Comparison of ENCODE assay signal across 20 cellular contexts in genomic region chrX:11446331-11446730, GRCh38.
DNase-seq lines count a peak whose midpoint lies in the region; ATAC-seq and TF ChIP-seq lines count a peak whose summit lies in the region.
"Had no signal": no experiment of that assay in that cellular context is flagged by ENCODE, and none has a peak within 500 bp of the region (broad histone marks: within the 10 kb centered on the region; RNA-seq: fewer than 3 reads in every experiment).

No MANE protein-coding gene starts in this region.

- peaks cover 17% of the 10 kb centered on the region for H3F3A ChIP-seq in SK-N-SH (replicated peaks; ENCODE audit: insufficient read depth)

- no peak overlapping the region for H3K4me3 ChIP-seq in SK-N-SH (ENCODE audit: low read depth in 2 of 2, low read length in 1 of 2)
- no peak overlapping the region for H3K4me3 ChIP-seq in esophagus squamous epithelium
- H3K4me3 ChIP-seq: A549, heart left ventricle, lower lobe of right lung had no signal

- no peak overlapping the region for H3K9ac ChIP-seq in SK-N-SH

- TF ChIP-seq EP300 in SK-N-SH (IDR thresholded peaks at IDR 0.05; ENCODE audit: borderline replicate concordance in 1 of 2, low read depth in 1 of 2, low read length in 1 of 2) = no peak; a peak in 1 of 4 replicates

- H3K27me3 Mint-ChIP-seq in osteocyte (ENCODE audit: unreplicated experiment) = no peaks in the 10 kb centered on the region
- H3K27me3 Mint-ChIP-seq in natural killer cell treated with Interleukin-12 subunit alpha and Interleukin-12 subunit beta and Interleukin-15 and Interleukin-18, amount 100 ng/mL, for 72 hours = peaks cover 0 to 10% of the 10 kb centered on the region in 2 donors
- H3K27me3 Mint-ChIP-seq in nephron progenitor cell (ENCODE audit: low read depth, poor library complexity) = no peaks in the 10 kb centered on the region

- TF ChIP-seq POLR2A in esophagus squamous epithelium (IDR thresholded peaks at IDR 0.05) = no peak

- H3K4me1 ChIP-seq in SK-N-SH (ENCODE audit: control insufficient read depth in 1 of 2, insufficient read depth in 2 of 2, low read depth in 1 of 2, low read length in 1 of 2) = 0 out of 4 replicates have a peak, but pooled peaks cover 0 to 6% of the 10 kb centered on the region in 2 experiments
- peaks cover 0 to 18% (median 0%) of the 10 kb centered on the region in 3 donors for H3K4me1 ChIP-seq in esophagus squamous epithelium
- H3K4me1 ChIP-seq: A549, lower lobe of right lung had no signal

- H3K4me3 Mint-ChIP-seq in osteocyte (ENCODE audit: unreplicated experiment) (no peak overlapping the region), nephron progenitor cell (no peak overlapping the region)
- no peak overlapping the region for H3K4me3 Mint-ChIP-seq in natural killer cell treated with Interleukin-12 subunit alpha and Interleukin-12 subunit beta and Interleukin-15 and Interleukin-18, amount 100 ng/mL, for 72 hours
- H3K4me3 Mint-ChIP-seq: immature natural killer cell; naive thymus-derived CD4-positive, alpha-beta T cell had no signal

- CTCF ChIA-PET in SK-N-SH (lab: Yijun Ruan, JAX) = no interaction called here

- H3K9me3 Mint-ChIP-seq in osteocyte (ENCODE audit: unreplicated experiment) (peaks cover 7% of the 10 kb centered on the region), nephron progenitor cell (peaks cover 24% of the 10 kb centered on the region)
- no peaks in the 10 kb centered on the region for H3K9me3 Mint-ChIP-seq in natural killer cell treated with Interleukin-12 subunit alpha and Interleukin-12 subunit beta and Interleukin-15 and Interleukin-18, amount 100 ng/mL, for 72 hours
- H3K9me3 Mint-ChIP-seq: immature natural killer cell had no signal

- TF ChIP-seq CTCF in SK-N-SH (IDR thresholded peaks at IDR 0.05) = no peak
- TF ChIP-seq CTCF in esophagus squamous epithelium (IDR thresholded peaks at IDR 0.05) = no peak
- no peak for TF ChIP-seq CTCF in osteocyte (IDR thresholded peaks at IDR 0.05)
- no peak for TF ChIP-seq CTCF in nephron progenitor cell (IDR thresholded peaks at IDR 0.05)

- H3K36me3 Mint-ChIP-seq in osteocyte (ENCODE audit: unreplicated experiment) (no peaks in the 10 kb centered on the region), nephron progenitor cell (ENCODE audit: low read depth) (no peaks in the 10 kb centered on the region)
- no peaks in the 10 kb centered on the region for H3K36me3 Mint-ChIP-seq in natural killer cell treated with Interleukin-12 subunit alpha and Interleukin-12 subunit beta and Interleukin-15 and Interleukin-18, amount 100 ng/mL, for 72 hours
- H3K36me3 Mint-ChIP-seq: immature natural killer cell; naive thymus-derived CD4-positive, alpha-beta T cell had no signal

- POLR2A ChIA-PET in SK-N-SH (lab: Yijun Ruan, JAX) = no interaction called here

- DNase-seq in A172 (ENCODE audit: low spot score) (peak; percentile 34), SK-N-SH (no peak), esophagus squamous epithelium (lab: John Stamatoyannopoulos, UW) (no peak), osteocyte (ENCODE audit: extremely low spot score, unreplicated experiment) (no peak), NCI-H2029 (lab: John Stamatoyannopoulos, UW) (no peak), nephron progenitor cell (no peak)
- DNase-seq in natural killer cell treated with Interleukin-12 subunit alpha and Interleukin-12 subunit beta and Interleukin-15 and Interleukin-18, amount 100 ng/mL, for 72 hours (ENCODE audit: low spot score) = no peak
- DNase-seq in activated effector memory CD4-positive, alpha-beta T cell treated with Interleukin-2 at 50 U/mL for 16 hours = no peak
- DNase-seq: activated effector memory CD4-positive, alpha-beta T cell treated with anti-CD3 and anti-CD28 coated beads, Interleukin-2, amount 50 U/mL, for 16 hours; cortex of kidney; heart left ventricle; immature natural killer cell; lower lobe of right lung; MM.1S; naive thymus-derived CD4-positive, alpha-beta T cell; NCI-H187 treated with DMSO at 0.1 percent for 48 hours; NK-92 treated with Interleukin-12 subunit alpha and Interleukin-12 subunit beta, amount 100 ng/mL, for 24 hours; small intestine; stimulated activated CD4-positive, alpha-beta T cell treated with anti-CD3 and anti-CD28 coated beads, Interleukin-4, amount 100 ng/mL, for 24 hours had no signal

- H3K27me3 ChIP-seq in SK-N-SH (ENCODE audit: insufficient read depth) = no peaks in the 10 kb centered on the region
- H3K27me3 ChIP-seq in esophagus squamous epithelium = no peaks in the 10 kb centered on the region

- intact Hi-C loops in esophagus squamous epithelium (cut with DNase I) = no loop called here

- H3K9me2 ChIP-seq in SK-N-SH = no peaks in the 10 kb centered on the region

- ATAC-seq in natural killer cell treated with Interleukin-12 subunit alpha and Interleukin-12 subunit beta and Interleukin-15 and Interleukin-18, amount 100 ng/mL, for 72 hours = no peak
- ATAC-seq: A549; heart left ventricle; lower lobe of right lung; naive thymus-derived CD4-positive, alpha-beta T cell had no signal

- H3K36me3 ChIP-seq in SK-N-SH (replicated peaks in 1 of 2; ENCODE audit: control insufficient read depth in 1 of 2, insufficient read depth in 2 of 2, low read length in 1 of 2) = no peaks in the 10 kb centered on the region
- H3K36me3 ChIP-seq in esophagus squamous epithelium = no peaks in the 10 kb centered on the region
- H3K36me3 ChIP-seq: heart left ventricle, lower lobe of right lung had no signal

- no peaks in the 10 kb centered on the region for H4K20me1 ChIP-seq in SK-N-SH (ENCODE audit: insufficient read depth)

- TF ChIP-seq RAD21 in SK-N-SH (IDR thresholded peaks at IDR 0.05; ENCODE audit: low read length) = no peak

- no peaks in the 10 kb centered on the region for H3K9me3 ChIP-seq in SK-N-SH
- H3K9me3 ChIP-seq in esophagus squamous epithelium = no peaks in the 10 kb centered on the region
- H3K9me3 ChIP-seq: A549, heart left ventricle, lower lobe of right lung had no signal

- H3K27ac Mint-ChIP-seq in osteocyte (ENCODE audit: unreplicated experiment) = peak overlapping the region; percentile 68
- H3K27ac Mint-ChIP-seq in natural killer cell treated with Interleukin-12 subunit alpha and Interleukin-12 subunit beta and Interleukin-15 and Interleukin-18, amount 100 ng/mL, for 72 hours = no peak overlapping the region
- no peak overlapping the region for H3K27ac Mint-ChIP-seq in nephron progenitor cell
- H3K27ac Mint-ChIP-seq: immature natural killer cell; naive thymus-derived CD4-positive, alpha-beta T cell had no signal

- H3K79me2 ChIP-seq in SK-N-SH (ENCODE audit: insufficient read depth) = no peaks in the 10 kb centered on the region

- peak overlapping the region; percentile 60 to 68; a peak in 3 of 4 replicates for H3K27ac ChIP-seq in SK-N-SH (ENCODE audit: low read depth in 2 of 2, low read length in 1 of 2)
- H3K27ac ChIP-seq in esophagus squamous epithelium = peak overlapping the region in 3 of 4 donors; percentile 14 to 33 (median 31)
- H3K27ac ChIP-seq: A549, lower lobe of right lung had no signal

- peaks cover 18% of the 10 kb centered on the region for H3K4me1 Mint-ChIP-seq in osteocyte (ENCODE audit: unreplicated experiment)
- no peaks in the 10 kb centered on the region for H3K4me1 Mint-ChIP-seq in natural killer cell treated with Interleukin-12 subunit alpha and Interleukin-12 subunit beta and Interleukin-15 and Interleukin-18, amount 100 ng/mL, for 72 hours (ENCODE audit: low read depth in 2 of 2)
- H3K4me1 Mint-ChIP-seq in nephron progenitor cell = no peaks in the 10 kb centered on the region
- H3K4me1 Mint-ChIP-seq: immature natural killer cell; naive thymus-derived CD4-positive, alpha-beta T cell had no signal

- H3K4me2 ChIP-seq in SK-N-SH = peak overlapping the region; percentile 17; the same call in 1 of the 2 replicates
- H3K4me2 ChIP-seq: A549 had no signal

- WGBS in SK-N-SH (ENCODE audit: low lambda C conversion rate) = 3% methylated on average over 2 of the region's 2 CpGs
- WGBS in esophagus squamous epithelium, 2 donors = 13 to 41% methylated on average over 2 of the region's 2 CpGs

- H2AFZ ChIP-seq in SK-N-SH (ENCODE audit: low read depth) = no peak overlapping the region

TF ChIP-seq in SK-N-SH, 30 proteins besides CTCF, POLR2A, EP300 and RAD21:
- TF ChIP-seq TAF1 (IDR thresholded peaks at IDR 0.05; ENCODE audit: borderline replicate concordance, low read depth, low read length) = no peak
- no peak for TF ChIP-seq GABPA (IDR thresholded peaks at IDR 0.05; ENCODE audit: low read depth)
- peak; percentile 41; the same call in 1 of the 2 replicates for TF ChIP-seq RXRA (IDR thresholded peaks at IDR 0.05; ENCODE audit: borderline replicate concordance, low read depth)
- TF ChIP-seq RCOR1 (IDR thresholded peaks at IDR 0.05; ENCODE audit: low read length) = no peak
- peak; percentile 33; the same call in 1 of the 2 replicates for TF ChIP-seq TEAD4 (IDR thresholded peaks at IDR 0.05; ENCODE audit: borderline replicate concordance, insufficient read depth)
- TF ChIP-seq TCF12 (IDR thresholded peaks at IDR 0.05) = peak; percentile 78
- peak; percentile 33; the same call in 1 of the 2 replicates for TF ChIP-seq FOSL2 (IDR thresholded peaks at IDR 0.05; ENCODE audit: borderline replicate concordance, low read depth)
- TF ChIP-seq USF1 (IDR thresholded peaks at IDR 0.05; ENCODE audit: borderline replicate concordance, low read depth) = 0 out of 2 replicates have a peak, but pooled peaks have one; percentile 36
- TF ChIP-seq MEF2A (IDR thresholded peaks at IDR 0.05; ENCODE audit: borderline replicate concordance, low read depth) = peak; percentile 26; the same call in 1 of the 2 replicates
- TF ChIP-seq NFIC (IDR thresholded peaks at IDR 0.05; ENCODE audit: borderline replicate concordance) = peak; percentile 64; the same call in 1 of the 2 replicates
- no peak for TF ChIP-seq EZH2phosphoT487 (IDR thresholded peaks at IDR 0.05; ENCODE audit: borderline replicate concordance, low read depth)
- TF ChIP-seq JUND (IDR thresholded peaks at IDR 0.05) = peak; percentile 51
TF ChIP-seq in SK-N-SH: peak in this region for 8.
